1 cellular context compared by ENCODE assay signal in genomic region chr2:137942785-137943034, GRCh38.
TF ChIP-seq lines count a peak whose summit lies in the region.

No MANE protein-coding gene starts in this region.

TF ChIP-seq in HepG2, 621 proteins besides CTCF, POLR2A, EP300 and RAD21 (continued from another document and continues in another):
- TF ChIP-seq ZNF512 (CRISPR knock-in tag; IDR thresholded peaks at IDR 0.05) (no peak), ZIK1 (CRISPR knock-in tag; IDR thresholded peaks at IDR 0.05; ENCODE audit: borderline replicate concordance, low read depth) (no peak), ZNF362 (CRISPR knock-in tag; IDR thresholded peaks at IDR 0.05; ENCODE audit: borderline replicate concordance) (peak; percentile 69; the same call in 1 of the 2 replicates), ZSCAN12 (CRISPR knock-in tag; IDR thresholded peaks at IDR 0.05) (no peak), REPIN1 (CRISPR knock-in tag; IDR thresholded peaks at IDR 0.05; ENCODE audit: borderline replicate concordance, low read depth) (no peak), ZC3H4 (CRISPR knock-in tag; IDR thresholded peaks at IDR 0.05; ENCODE audit: borderline replicate concordance) (no peak), DRAP1 (CRISPR knock-in tag; IDR thresholded peaks at IDR 0.05) (peak; percentile 57), ZNF790 (CRISPR knock-in tag; IDR thresholded peaks at IDR 0.05; ENCODE audit: borderline replicate concordance) (no peak), ATRX (CRISPR knock-in tag; IDR thresholded peaks at IDR 0.05; ENCODE audit: borderline replicate concordance) (no peak), GLI4 (CRISPR knock-in tag; IDR thresholded peaks at IDR 0.05; ENCODE audit: borderline replicate concordance) (no peak), MAZ (IDR thresholded peaks at IDR 0.05; ENCODE audit: borderline replicate concordance, low read depth, low read length) (0 out of 2 replicates have a peak, but pooled peaks have one; percentile 3), MAZ (CRISPR knock-in tag; IDR thresholded peaks at IDR 0.05; ENCODE audit: low read depth) (no peak), SALL1 (CRISPR knock-in tag; IDR thresholded peaks at IDR 0.05) (no peak), PRDM15 (CRISPR knock-in tag; IDR thresholded peaks at IDR 0.05) (no peak), E2F5 (CRISPR knock-in tag; conservative IDR thresholded peaks at IDR 0.05) (no peak), ZNF687 (CRISPR knock-in tag; IDR thresholded peaks at IDR 0.05) (no peak), ZNF34 (CRISPR knock-in tag; IDR thresholded peaks at IDR 0.05; ENCODE audit: borderline replicate concordance) (no peak), ZNF230 (CRISPR knock-in tag; IDR thresholded peaks at IDR 0.05) (no peak), ZNF775 (CRISPR knock-in tag; IDR thresholded peaks at IDR 0.05; ENCODE audit: borderline replicate concordance) (no peak), HNF4G (IDR thresholded peaks at IDR 0.05; ENCODE audit: borderline replicate concordance, low read depth, low read length) (no peak; the same call in 1 of the 2 replicates), HNF4G (CRISPR knock-in tag; IDR thresholded peaks at IDR 0.05; ENCODE audit: borderline replicate concordance, low read depth) (no peak), ZNF282 (IDR thresholded peaks at IDR 0.05; ENCODE audit: partially characterized antibody) (no peak), NFE2L1 (CRISPR knock-in tag; IDR thresholded peaks at IDR 0.05; ENCODE audit: borderline replicate concordance) (no peak), ZNF780A (CRISPR knock-in tag; IDR thresholded peaks at IDR 0.05) (no peak), ZNF12 (CRISPR knock-in tag; IDR thresholded peaks at IDR 0.05) (no peak), ATM (IDR thresholded peaks at IDR 0.05; ENCODE audit: borderline replicate concordance) (no peak), CHD4 (IDR thresholded peaks at IDR 0.05; ENCODE audit: borderline replicate concordance, low read length) (peak; percentile 39; the same call in 1 of the 2 replicates), GZF1 (CRISPR knock-in tag; IDR thresholded peaks at IDR 0.05) (no peak), MXI1 (IDR thresholded peaks at IDR 0.05; ENCODE audit: borderline replicate concordance, low read depth, low read length) (no peak), NFRKB (IDR thresholded peaks at IDR 0.05) (no peak), ESRRA (CRISPR knock-in tag; IDR thresholded peaks at IDR 0.05; ENCODE audit: low read depth) (no peak), ZNF431 (CRISPR knock-in tag; IDR thresholded peaks at IDR 0.05; ENCODE audit: borderline replicate concordance, low read depth) (no peak), HNRNPUL1 (IDR thresholded peaks at IDR 0.05; ENCODE audit: low read depth, low read length) (peak; percentile 99), FOXO1 (CRISPR knock-in tag; IDR thresholded peaks at IDR 0.05) (no peak), ARID3A (IDR thresholded peaks at IDR 0.05; ENCODE audit: low read depth, low read length) (no peak)
- TF ChIP-seq, protein P1, sequence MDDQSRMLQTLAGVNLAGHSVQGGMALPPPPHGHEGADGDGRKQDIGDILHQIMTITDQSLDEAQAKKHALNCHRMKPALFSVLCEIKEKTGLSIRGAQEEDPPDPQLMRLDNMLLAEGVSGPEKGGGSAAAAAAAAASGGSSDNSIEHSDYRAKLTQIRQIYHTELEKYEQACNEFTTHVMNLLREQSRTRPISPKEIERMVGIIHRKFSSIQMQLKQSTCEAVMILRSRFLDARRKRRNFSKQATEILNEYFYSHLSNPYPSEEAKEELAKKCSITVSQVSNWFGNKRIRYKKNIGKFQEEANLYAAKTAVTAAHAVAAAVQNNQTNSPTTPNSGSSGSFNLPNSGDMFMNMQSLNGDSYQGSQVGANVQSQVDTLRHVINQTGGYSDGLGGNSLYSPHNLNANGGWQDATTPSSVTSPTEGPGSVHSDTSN (CRISPR knock-in tag; IDR thresholded peaks at IDR 0.05; ENCODE audit: borderline replicate concordance), result no peak
- TF ChIP-seq, protein P2, sequence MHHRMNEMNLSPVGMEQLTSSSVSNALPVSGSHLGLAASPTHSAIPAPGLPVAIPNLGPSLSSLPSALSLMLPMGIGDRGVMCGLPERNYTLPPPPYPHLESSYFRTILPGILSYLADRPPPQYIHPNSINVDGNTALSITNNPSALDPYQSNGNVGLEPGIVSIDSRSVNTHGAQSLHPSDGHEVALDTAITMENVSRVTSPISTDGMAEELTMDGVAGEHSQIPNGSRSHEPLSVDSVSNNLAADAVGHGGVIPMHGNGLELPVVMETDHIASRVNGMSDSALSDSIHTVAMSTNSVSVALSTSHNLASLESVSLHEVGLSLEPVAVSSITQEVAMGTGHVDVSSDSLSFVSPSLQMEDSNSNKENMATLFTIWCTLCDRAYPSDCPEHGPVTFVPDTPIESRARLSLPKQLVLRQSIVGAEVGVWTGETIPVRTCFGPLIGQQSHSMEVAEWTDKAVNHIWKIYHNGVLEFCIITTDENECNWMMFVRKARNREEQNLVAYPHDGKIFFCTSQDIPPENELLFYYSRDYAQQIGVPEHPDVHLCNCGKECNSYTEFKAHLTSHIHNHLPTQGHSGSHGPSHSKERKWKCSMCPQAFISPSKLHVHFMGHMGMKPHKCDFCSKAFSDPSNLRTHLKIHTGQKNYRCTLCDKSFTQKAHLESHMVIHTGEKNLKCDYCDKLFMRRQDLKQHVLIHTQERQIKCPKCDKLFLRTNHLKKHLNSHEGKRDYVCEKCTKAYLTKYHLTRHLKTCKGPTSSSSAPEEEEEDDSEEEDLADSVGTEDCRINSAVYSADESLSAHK (CRISPR knock-in tag; IDR thresholded peaks at IDR 0.05; ENCODE audit: borderline replicate concordance), result no peak
- TF ChIP-seq, protein P3, sequence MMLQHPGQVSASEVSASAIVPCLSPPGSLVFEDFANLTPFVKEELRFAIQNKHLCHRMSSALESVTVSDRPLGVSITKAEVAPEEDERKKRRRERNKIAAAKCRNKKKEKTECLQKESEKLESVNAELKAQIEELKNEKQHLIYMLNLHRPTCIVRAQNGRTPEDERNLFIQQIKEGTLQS (CRISPR knock-in tag; IDR thresholded peaks at IDR 0.05), result no peak
- TF ChIP-seq, protein P4, sequence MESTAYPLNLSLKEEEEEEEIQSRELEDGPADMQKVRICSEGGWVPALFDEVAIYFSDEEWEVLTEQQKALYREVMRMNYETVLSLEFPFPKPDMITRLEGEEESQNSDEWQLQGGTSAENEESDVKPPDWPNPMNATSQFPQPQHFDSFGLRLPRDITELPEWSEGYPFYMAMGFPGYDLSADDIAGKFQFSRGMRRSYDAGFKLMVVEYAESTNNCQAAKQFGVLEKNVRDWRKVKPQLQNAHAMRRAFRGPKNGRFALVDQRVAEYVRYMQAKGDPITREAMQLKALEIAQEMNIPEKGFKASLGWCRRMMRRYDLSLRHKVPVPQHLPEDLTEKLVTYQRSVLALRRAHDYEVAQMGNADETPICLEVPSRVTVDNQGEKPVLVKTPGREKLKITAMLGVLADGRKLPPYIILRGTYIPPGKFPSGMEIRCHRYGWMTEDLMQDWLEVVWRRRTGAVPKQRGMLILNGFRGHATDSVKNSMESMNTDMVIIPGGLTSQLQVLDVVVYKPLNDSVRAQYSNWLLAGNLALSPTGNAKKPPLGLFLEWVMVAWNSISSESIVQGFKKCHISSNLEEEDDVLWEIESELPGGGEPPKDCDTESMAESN (CRISPR knock-in tag; conservative IDR thresholded peaks at IDR 0.05), result no peak
- TF ChIP-seq, protein P5, sequence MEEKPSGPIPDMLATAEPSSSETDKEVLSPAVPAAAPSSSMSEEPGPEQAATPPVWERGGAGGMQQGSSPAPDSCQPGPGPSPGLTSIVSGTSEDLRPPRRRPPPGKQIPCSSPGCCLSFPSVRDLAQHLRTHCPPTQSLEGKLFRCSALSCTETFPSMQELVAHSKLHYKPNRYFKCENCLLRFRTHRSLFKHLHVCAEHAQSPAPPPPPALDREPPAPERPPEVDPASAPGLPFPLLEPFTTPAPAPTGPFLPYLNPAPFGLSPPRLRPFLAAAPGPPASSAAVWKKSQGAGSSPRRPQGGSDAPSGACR (CRISPR knock-in tag; IDR thresholded peaks at IDR 0.05), result no peak
